ENCODE assay signal across 11 cellular contexts in genomic region chr3:124787490-124788195, GRCh38. TPM values are rescaled to one million over a fixed set of nuclear protein-coding genes. Genes with fewer than 3 reads are reported as not detected.
A peak's percentile ranks its signal among the peaks of the same experiment; 100 is the strongest.
DNase-seq lines count a peak whose midpoint lies in the region; ATAC-seq and TF ChIP-seq lines count a peak whose summit lies in the region.
"Had no signal": no experiment of that assay in that cellular context is flagged by ENCODE, and none has a peak within 500 bp of the region (broad histone marks: within the 10 kb centered on the region; RNA-seq: fewer than 3 reads in every experiment).

No MANE protein-coding gene starts in this region.

- TF ChIP-seq POLR2A in transverse colon (IDR thresholded peaks at IDR 0.05), result no peak

- peak overlapping the region; percentile 45 for H3K27ac ChIP-seq in mesenchymal stem cell (ENCODE audit: low read length, poor library complexity, severe bottlenecking)
- peak overlapping the region; percentile 44 to 74 (median 66) for H3K27ac ChIP-seq in transverse colon

- H3K4me1 ChIP-seq in mesenchymal stem cell (ENCODE audit: control insufficient read depth, insufficient read depth, low read depth, low read length) (peaks cover 20% of the 10 kb centered on the region), transverse colon (peaks cover 12 to 38% (median 25%) of the 10 kb centered on the region in 4 donors)

- H4K8ac ChIP-seq in mesenchymal stem cell (ENCODE audit: low read length), result no peak overlapping the region

- H3K36me3 Mint-ChIP-seq in activated naive CD4-positive, alpha-beta T cell treated with anti-CD3 and anti-CD28 coated beads, Interleukin-2, amount 50 U/mL, for 72 hours, result no peaks in the 10 kb centered on the region

- no peak for TF ChIP-seq EP300 in transverse colon (IDR thresholded peaks at IDR 0.05; ENCODE audit: low read depth)

- peaks cover 18% of the 10 kb centered on the region for H3K79me1 ChIP-seq in mesenchymal stem cell (replicated peaks; ENCODE audit: low read length, poor library complexity, severe bottlenecking)

- peak overlapping the region; percentile 58 for H2AK5ac ChIP-seq in mesenchymal stem cell (ENCODE audit: low read length, severe bottlenecking)

- no peak for TF ChIP-seq CTCF in cardiac fibroblast (IDR thresholded peaks at IDR 0.05; ENCODE audit: low read depth, low read length)
- TF ChIP-seq CTCF in transverse colon (IDR thresholded peaks at IDR 0.05), result no peak

- no peak overlapping the region for H3K27ac Mint-ChIP-seq in activated naive CD4-positive, alpha-beta T cell treated with anti-CD3 and anti-CD28 coated beads, Interleukin-2, amount 50 U/mL, for 72 hours

- H3K18ac ChIP-seq in mesenchymal stem cell (ENCODE audit: low read depth in 1 of 2, low read length in 2 of 2), result peak overlapping the region in 1 of 2 experiments; percentile 28

- peak overlapping the region; percentile 5 to 33 for H3K4ac ChIP-seq in mesenchymal stem cell (ENCODE audit: low read depth in 1 of 2, low read length in 2 of 2)

- peak overlapping the region; percentile 64 for H2BK120ac ChIP-seq in mesenchymal stem cell (ENCODE audit: low read depth, low read length)

- intact Hi-C loops in transverse colon (cut with DNase I; ENCODE audit: low total_unique reads), result no loop called here

- H3K4me3 ChIP-seq in cardiac fibroblast (replicated peaks in 1 of 2; ENCODE audit: low read depth in 2 of 2, low read length in 2 of 2) (no peak overlapping the region), mesenchymal stem cell (ENCODE audit: insufficient read depth in 1 of 2, low read depth in 1 of 2, low read length in 2 of 2) (peak overlapping the region in 1 of 2 experiments; percentile 5), transverse colon (no peak overlapping the region)
- H3K4me3 ChIP-seq: Peyer's patch had no signal

- H3K9ac ChIP-seq in mesenchymal stem cell (ENCODE audit: low read length), result peak overlapping the region; percentile 78

- H3K23ac ChIP-seq in mesenchymal stem cell (ENCODE audit: low read length in 2 of 2), result no peak overlapping the region

- H3K14ac ChIP-seq in mesenchymal stem cell (ENCODE audit: low read length in 2 of 2), result no peak overlapping the region

- no peaks in the 10 kb centered on the region for H3K9me3 ChIP-seq in mesenchymal stem cell (ENCODE audit: control insufficient read depth, low read length)
- no peaks in the 10 kb centered on the region for H3K9me3 ChIP-seq in transverse colon
- H3K9me3 ChIP-seq: Peyer's patch had no signal

- 100% methylated on average over 2 of the region's 3 CpGs for WGBS in mesenchymal stem cell
- WGBS in transverse colon (ENCODE audit: low coverage in 1 of 2), 2 donors, result 83 to 88% methylated on average over 3 of the region's 3 CpGs

- H3K36me3 ChIP-seq in mesenchymal stem cell (ENCODE audit: control insufficient read depth in 1 of 2, insufficient read depth in 2 of 2, low read depth in 1 of 2, low read length in 2 of 2), result peaks cover 4 to 28% of the 10 kb centered on the region in 2 experiments
- H3K36me3 ChIP-seq in transverse colon, result no peaks in the 10 kb centered on the region
- H3K36me3 ChIP-seq: Peyer's patch had no signal

- no peak for DNase-seq in activated naive CD4-positive, alpha-beta T cell treated with anti-CD3 and anti-CD28 coated beads, Interleukin-2, amount 50 U/mL, for 72 hours (ENCODE audit: low spot score in 2 of 2)
- DNase-seq in activated naive CD4-positive, alpha-beta T cell (lab: John Stamatoyannopoulos, UW), result no peak
- DNase-seq in cardiac fibroblast (ENCODE audit: low read depth in 2 of 2), result peak; percentile 39 to 47
- peak; percentile 76 for DNase-seq in mesenchymal stem cell
- DNase-seq in transverse colon, result no peak
- DNase-seq in ACHN, result no peak
- no peak for DNase-seq in DMS114 treated with DMSO at 0.1 percent for 48 hours (lab: John Stamatoyannopoulos, UW; ENCODE audit: unreplicated experiment)
- DNase-seq: activated CD4-positive, CD25-positive, alpha-beta regulatory T cell; activated naive CD4-positive, alpha-beta T cell treated with Interleukin-2 at 50 U/mL for 16 hours; Peyer's patch had no signal

- H2AFZ ChIP-seq in mesenchymal stem cell (ENCODE audit: low read depth, low read length), result no peak overlapping the region

- H3K4me2 ChIP-seq in mesenchymal stem cell (ENCODE audit: low read length, poor library complexity, severe bottlenecking), result no peak overlapping the region

- no peaks in the 10 kb centered on the region for H3K27me3 ChIP-seq in mesenchymal stem cell (ENCODE audit: control insufficient read depth in 1 of 2, insufficient read depth in 1 of 2, low read length in 2 of 2)
- no peaks in the 10 kb centered on the region for H3K27me3 ChIP-seq in transverse colon
- H3K27me3 ChIP-seq: Peyer's patch had no signal

- no peaks in the 10 kb centered on the region for H3K9me3 Mint-ChIP-seq in activated naive CD4-positive, alpha-beta T cell treated with anti-CD3 and anti-CD28 coated beads, Interleukin-2, amount 50 U/mL, for 72 hours

- ATAC-seq in activated naive CD4-positive, alpha-beta T cell treated with anti-CD3 and anti-CD28 coated beads, Interleukin-2, amount 50 U/mL, for 72 hours, result peak; percentile 51 to 63
- no peak for ATAC-seq in GM21515 (IDR thresholded peaks at IDR 0.05; ENCODE audit: unreplicated experiment)

- peak overlapping the region; percentile 40 for H4K91ac ChIP-seq in mesenchymal stem cell (ENCODE audit: low read length)

- no peak overlapping the region for H2BK15ac ChIP-seq in mesenchymal stem cell (ENCODE audit: low read depth, poor library complexity, severe bottlenecking)

- in situ Hi-C loops in transverse colon (cut with MboI; ENCODE audit: low pct_ligation_motif_present in 1 of 4, low pct_unique_long_range_greater_than_20kb in 1 of 4, low sequenced_read_pairs in 3 of 4) (no loop called here), ACHN (cut with HindIII; ENCODE audit: low pct_ligation_motif_present, low pct_unique_long_range_greater_than_20kb, low sequenced_read_pairs) (no loop called here)

- H2BK12ac ChIP-seq in mesenchymal stem cell (ENCODE audit: low read length in 2 of 2), result no peak overlapping the region

- H2BK5ac ChIP-seq in mesenchymal stem cell (ENCODE audit: low read depth, low read length, poor library complexity, severe bottlenecking), result no peak overlapping the region

RNA-seq across cellular contexts. Expression of gene UMPS, which starts 57.4 kb away (rescaled TPM):
- total RNA-seq in activated naive CD4-positive, alpha-beta T cell treated with anti-CD3 and anti-CD28 coated beads, Interleukin-2, amount 50 U/mL, for 72 hours, result 10 to 100 TPM; 32.2 to 45.6 TPM
- 10.5 TPM for polyA plus RNA-seq in mesenchymal stem cell (2013, experiment 1 of 2)
- 10.9 TPM for polyA plus RNA-seq in mesenchymal stem cell (2013, experiment 2 of 2)
- total RNA-seq in transverse colon, result 10 to 100 TPM; 10.3 to 47.5 (median 19.6) TPM

Comparison
In these comparisons a context has a peak if more than half of its experiments do, and no peak if none do; other contexts are left out.
1. DNase-seq: peak in cardiac fibroblast (2 of 2) and mesenchymal stem cell (single experiment); none in activated naive CD4-positive, alpha-beta T cell treated with anti-CD3 and anti-CD28 coated beads, Interleukin-2, amount 50 U/mL, for 72 hours (0 of 2), activated naive CD4-positive, alpha-beta T cell (0 of 4), transverse colon (single experiment), ACHN (single experiment) and DMS114 treated with DMSO at 0.1 percent for 48 hours (single experiment).